ENCODE assay signal across 14 cellular contexts in genomic region chr6:121652223-121652622, GRCh38.
A peak's percentile ranks its signal among the peaks of the same experiment; 100 is the strongest.
DNase-seq lines count a peak whose midpoint lies in the region; ATAC-seq lines count a peak whose summit lies in the region.
"Had no signal": no experiment of that assay in that cellular context is flagged by ENCODE, and none has a peak within 500 bp of the region (broad histone marks: within the 10 kb centered on the region; RNA-seq: fewer than 3 reads in every experiment).

No MANE protein-coding gene starts in this region.

- ATAC-seq in left ventricle myocardium superior, result peak; percentile 27
- ATAC-seq in Right ventricle myocardium superior (ENCODE audit: poor library complexity), result no peak
- ATAC-seq in T-cell (replicated peaks in 1 of 4), result no peak
- ATAC-seq in HG03045 (IDR thresholded peaks at IDR 0.05; ENCODE audit: unreplicated experiment), result no peak
- no peak for ATAC-seq in GM18511 (IDR thresholded peaks at IDR 0.05; ENCODE audit: unreplicated experiment)
- no peak for ATAC-seq in activated CD4-positive, CD25-positive, alpha-beta regulatory T cell treated with anti-CD3 and anti-CD28 coated beads, Interleukin-2, amount 50 U/mL, for 24 hours

- CTCF ChIA-PET in T-cell (lab: Charles Lee), result no interaction called here

- peak overlapping the region in 1 of 3 donors; percentile 66 for H3K4me3 Mint-ChIP-seq in T-cell
- H3K4me3 Mint-ChIP-seq: nephron had no signal

- no peaks in the 10 kb centered on the region for H3K36me3 Mint-ChIP-seq in T-cell

- H3K27me3 Mint-ChIP-seq in T-cell, result no peaks in the 10 kb centered on the region

- peaks cover 38 to 42% (median 38%) of the 10 kb centered on the region in 3 donors for H3K4me1 Mint-ChIP-seq in T-cell

- POLR2A ChIA-PET in T-cell (lab: Charles Lee), result interaction anchor here in 1 of 2 donors (0.6 kb wide), 1 partner anchor 278 kb away, joined by 3 read pairs; no protein-coding TSS in a partner anchor

- peak overlapping the region; percentile 87 to 90 for H3K27ac Mint-ChIP-seq in T-cell
- H3K27ac Mint-ChIP-seq: nephron had no signal

- no peaks in the 10 kb centered on the region for H3K9me3 Mint-ChIP-seq in T-cell
- H3K9me3 Mint-ChIP-seq: nephron had no signal

- DNase-seq in left ventricle myocardium superior (no peak), Right ventricle myocardium superior (no peak), T-cell (no peak), lung microvascular endothelial cell (ENCODE audit: low read depth in 2 of 2) (peak; percentile 61 to 85), LoVo (ENCODE audit: low spot score) (no peak)
- DNase-seq: activated CD4-positive, alpha-beta T cell treated with anti-CD3 and anti-CD28 coated beads for 48 hours; activated T-cell treated with anti-CD3 and anti-CD28 coated beads, Interleukin-2, amount 50 U/mL, for 48 hours; anterior cingulate cortex; NCI-H1105; trophoblast cell had no signal

- intact Hi-C loops in left ventricle myocardium superior (cut with micrococcal nuclease) (loop anchor here (10.0 kb wide), 1 partner anchor 123 kb away; no protein-coding TSS in a partner anchor), Right ventricle myocardium superior (cut with DNase I) (no loop called here)

Comparison
In these comparisons a context has a peak if more than half of its experiments do, and no peak if none do; other contexts are left out.
1. DNase-seq: peak in lung microvascular endothelial cell (2 of 2); none in left ventricle myocardium superior (single experiment), Right ventricle myocardium superior (single experiment), T-cell (0 of 34) and LoVo (single experiment).